In the genomic region with DNA sequence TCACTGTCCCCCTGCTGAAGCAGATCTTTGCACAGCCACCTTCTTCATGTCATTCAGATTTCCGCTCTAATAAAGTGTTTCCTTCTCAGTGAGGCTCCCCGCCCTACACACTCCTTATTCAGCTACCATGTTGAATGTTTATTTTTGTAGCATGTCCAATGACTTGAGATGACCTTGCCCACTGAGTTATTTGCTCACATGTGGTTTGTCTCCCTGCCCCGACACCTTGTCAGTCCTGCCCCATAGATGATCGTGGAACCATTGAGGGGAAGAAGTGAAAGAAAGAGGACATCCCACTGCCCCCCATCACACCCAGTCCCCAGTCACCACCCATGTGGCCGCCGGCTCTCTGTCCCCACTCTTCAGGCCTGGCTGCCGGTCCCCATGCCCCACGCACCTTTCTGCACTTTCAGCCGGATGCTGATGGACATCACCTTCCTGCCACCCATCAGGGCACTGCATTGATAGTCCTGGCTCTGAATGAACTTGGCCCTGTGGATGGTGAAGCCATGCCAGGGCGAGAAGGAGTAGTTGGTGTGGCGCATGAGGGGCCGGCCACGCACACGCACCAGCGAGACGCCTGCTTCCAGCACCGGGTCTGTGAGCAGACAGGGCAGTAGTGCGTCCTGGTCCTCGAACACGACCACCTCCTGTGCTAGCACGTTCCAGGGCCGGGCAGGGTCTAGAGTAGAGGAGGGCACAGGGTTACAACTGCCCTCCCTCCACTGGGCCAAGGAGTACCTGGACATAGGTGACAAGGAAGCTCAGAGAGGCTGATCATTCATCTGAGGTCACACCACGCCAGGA, we compare ENCODE assay signal across 19 cellular contexts. TPM values are rescaled to one million over a fixed set of nuclear protein-coding genes. Genes with fewer than 3 reads are reported as not detected.
DNase-seq lines count a peak whose midpoint lies in the region; ATAC-seq and TF ChIP-seq lines count a peak whose summit lies in the region.
"Had no signal": no experiment of that assay in that cellular context is flagged by ENCODE, and none has a peak within 500 bp of the region (broad histone marks: within the 10 kb centered on the region; RNA-seq: fewer than 3 reads in every experiment).

No MANE protein-coding gene starts in this region.

- H3K27me3 Mint-ChIP-seq in activated CD8-positive, alpha-beta T cell treated with anti-CD3 and anti-CD28 coated beads, Interleukin-2, amount 10 ng/mL, durations not matched to agents 7 days and 5 days (ENCODE audit: low read depth): peaks cover 18% of the 10 kb centered on the region
- peaks cover 18% of the 10 kb centered on the region for H3K27me3 Mint-ChIP-seq in activated CD8-positive, alpha-beta T cell treated with anti-CD3 and anti-CD28 coated beads for 36 hours
- no peaks in the 10 kb centered on the region for H3K27me3 Mint-ChIP-seq in activated B cell treated with CpG ODN at 0.5 μM for 24 hours
- H3K27me3 Mint-ChIP-seq: stimulated activated memory B cell treated with anti-CD40 and anti-IgM and Interleukin-4, amounts not matched to agents 10 μg/mL and 1 μg/mL and 100 μg/mL, for 72 hours had no signal

- WGBS in upper lobe of left lung, 2 donors: 92 to 93% methylated on average over 23 of the region's 23 CpGs

- no peaks in the 10 kb centered on the region for H3K9me3 ChIP-seq in upper lobe of left lung
- H3K9me3 ChIP-seq: left lung, ovary had no signal

- no peak overlapping the region for H3K4me3 ChIP-seq in upper lobe of left lung
- H3K4me3 ChIP-seq: left lung, ovary had no signal

- peaks cover 8% of the 10 kb centered on the region for H3K4me1 Mint-ChIP-seq in activated CD8-positive, alpha-beta T cell treated with anti-CD3 and anti-CD28 coated beads, Interleukin-2, amount 10 ng/mL, durations not matched to agents 7 days and 5 days (ENCODE audit: low read depth)
- peaks cover 11% of the 10 kb centered on the region for H3K4me1 Mint-ChIP-seq in activated CD8-positive, alpha-beta T cell treated with anti-CD3 and anti-CD28 coated beads for 36 hours (ENCODE audit: low read depth)
- H3K4me1 Mint-ChIP-seq in activated B cell treated with CpG ODN at 0.5 μM for 24 hours: peaks cover 32% of the 10 kb centered on the region
- H3K4me1 Mint-ChIP-seq: activated naive CD4-positive, alpha-beta T cell treated with anti-CD3 and anti-CD28 coated beads, Interleukin-2, amount 50 U/mL, for 24 hours had no signal

- H3K27ac Mint-ChIP-seq in activated CD8-positive, alpha-beta T cell treated with anti-CD3 and anti-CD28 coated beads, Interleukin-2, amount 10 ng/mL, durations not matched to agents 7 days and 5 days: no peak overlapping the region
- no peak overlapping the region for H3K27ac Mint-ChIP-seq in activated CD8-positive, alpha-beta T cell treated with anti-CD3 and anti-CD28 coated beads for 36 hours
- H3K27ac Mint-ChIP-seq in activated B cell treated with CpG ODN at 0.5 μM for 24 hours: peak overlapping the region; percentile 15
- H3K27ac Mint-ChIP-seq: activated naive CD4-positive, alpha-beta T cell treated with anti-CD3 and anti-CD28 coated beads, Interleukin-2, amount 50 U/mL, for 24 hours; stimulated activated memory B cell treated with anti-CD40 and anti-IgM and Interleukin-4, amounts not matched to agents 10 μg/mL and 1 μg/mL and 100 μg/mL, for 72 hours; T-cell had no signal

- no peaks in the 10 kb centered on the region for H3K27me3 ChIP-seq in upper lobe of left lung
- H3K27me3 ChIP-seq: left lung, ovary had no signal

- no peak for TF ChIP-seq POLR2A in upper lobe of left lung (IDR thresholded peaks at IDR 0.05)

- no peaks in the 10 kb centered on the region for H3K9me3 Mint-ChIP-seq in activated CD8-positive, alpha-beta T cell treated with anti-CD3 and anti-CD28 coated beads, Interleukin-2, amount 10 ng/mL, durations not matched to agents 7 days and 5 days (ENCODE audit: insufficient read depth)
- H3K9me3 Mint-ChIP-seq in activated CD8-positive, alpha-beta T cell treated with anti-CD3 and anti-CD28 coated beads for 36 hours: no peaks in the 10 kb centered on the region
- H3K9me3 Mint-ChIP-seq in activated B cell treated with CpG ODN at 0.5 μM for 24 hours: no peaks in the 10 kb centered on the region
- H3K9me3 Mint-ChIP-seq: activated naive CD4-positive, alpha-beta T cell treated with anti-CD3 and anti-CD28 coated beads, Interleukin-2, amount 50 U/mL, for 24 hours; stimulated activated memory B cell treated with anti-CD40 and anti-IgM and Interleukin-4, amounts not matched to agents 10 μg/mL and 1 μg/mL and 100 μg/mL, for 72 hours; T-cell had no signal

- H3K4me1 ChIP-seq in upper lobe of left lung: peaks cover 5 to 17% (median 6%) of the 10 kb centered on the region in 4 donors

- no peak for TF ChIP-seq EP300 in upper lobe of left lung (IDR thresholded peaks at IDR 0.05)

- ATAC-seq in activated CD8-positive, alpha-beta T cell treated with anti-CD3 and anti-CD28 coated beads, Interleukin-2, amount 10 ng/mL, durations not matched to agents 7 days and 5 days: no peak
- ATAC-seq in activated CD8-positive, alpha-beta T cell treated with anti-CD3 and anti-CD28 coated beads for 36 hours: no peak
- ATAC-seq in activated B cell treated with CpG ODN at 0.5 μM for 24 hours (ENCODE audit: low read depth) (no peak), upper lobe of left lung (ENCODE audit: low FRiP score in 2 of 2) (no peak)
- ATAC-seq: left lung; Panc1; stimulated activated memory B cell treated with anti-CD40 and anti-IgM and Interleukin-4, amounts not matched to agents 10 μg/mL and 1 μg/mL and 100 μg/mL, for 72 hours; T-cell had no signal

- H3K36me3 Mint-ChIP-seq in activated CD8-positive, alpha-beta T cell treated with anti-CD3 and anti-CD28 coated beads, Interleukin-2, amount 10 ng/mL, durations not matched to agents 7 days and 5 days (ENCODE audit: low read depth): no peaks in the 10 kb centered on the region
- no peaks in the 10 kb centered on the region for H3K36me3 Mint-ChIP-seq in activated CD8-positive, alpha-beta T cell treated with anti-CD3 and anti-CD28 coated beads for 36 hours (ENCODE audit: low read depth)
- H3K36me3 Mint-ChIP-seq in activated B cell treated with CpG ODN at 0.5 μM for 24 hours (ENCODE audit: low read depth): no peaks in the 10 kb centered on the region
- H3K36me3 Mint-ChIP-seq: activated naive CD4-positive, alpha-beta T cell treated with anti-CD3 and anti-CD28 coated beads, Interleukin-2, amount 50 U/mL, for 24 hours; stimulated activated memory B cell treated with anti-CD40 and anti-IgM and Interleukin-4, amounts not matched to agents 10 μg/mL and 1 μg/mL and 100 μg/mL, for 72 hours; T-cell had no signal

- no peak for TF ChIP-seq CTCF in activated CD8-positive, alpha-beta T cell treated with anti-CD3 and anti-CD28 coated beads for 36 hours (IDR thresholded peaks at IDR 0.05)
- TF ChIP-seq CTCF in activated B cell treated with CpG ODN at 0.5 μM for 24 hours (IDR thresholded peaks at IDR 0.05): no peak
- TF ChIP-seq CTCF in upper lobe of left lung (IDR thresholded peaks at IDR 0.05): no peak

- no peak overlapping the region for H3K27ac ChIP-seq in upper lobe of left lung
- H3K27ac ChIP-seq: left lung, ovary had no signal

- peak; percentile 9 for DNase-seq in activated CD8-positive, alpha-beta T cell treated with anti-CD3 and anti-CD28 coated beads, Interleukin-2, amount 10 ng/mL, durations not matched to agents 7 days and 5 days
- DNase-seq in activated CD8-positive, alpha-beta T cell treated with anti-CD3 and anti-CD28 coated beads for 36 hours: no peak
- DNase-seq in activated B cell treated with CpG ODN at 0.5 μM for 24 hours: no peak
- peak; percentile 56 for DNase-seq in left kidney (ENCODE audit: low read depth, low spot score)
- DNase-seq in ureter (ENCODE audit: low spot score): peak; percentile 40
- no peak for DNase-seq in upper lobe of left lung
- DNase-seq in NCI-H446 (lab: John Stamatoyannopoulos, UW): no peak
- no peak for DNase-seq in NCI-H2227 (lab: John Stamatoyannopoulos, UW; ENCODE audit: unreplicated experiment)
- DNase-seq: caudate nucleus; DMS79; left lung; NCI-H526 treated with DMSO at 0.1 percent for 48 hours; SIG-M5; stimulated activated CD4-positive, alpha-beta T cell treated with anti-CD3 and anti-CD28 coated beads, Interleukin-2, amount 100 ng/mL, for 48 hours; T-cell had no signal

- POLR2A ChIA-PET in activated CD8-positive, alpha-beta T cell treated with anti-CD3 and anti-CD28 coated beads, Interleukin-2, amount 10 ng/mL, durations not matched to agents 7 days and 5 days (lab: Charles Lee): no interaction called here
- POLR2A ChIA-PET in activated CD8-positive, alpha-beta T cell treated with anti-CD3 and anti-CD28 coated beads for 36 hours (lab: Charles Lee): no interaction called here
- POLR2A ChIA-PET in activated B cell treated with CpG ODN at 0.5 μM for 24 hours (lab: Charles Lee): no interaction called here

- intact Hi-C loops in activated CD8-positive, alpha-beta T cell treated with anti-CD3 and anti-CD28 coated beads for 36 hours (cut with micrococcal nuclease): no loop called here
- intact Hi-C loops in activated B cell treated with CpG ODN at 0.5 μM for 24 hours (cut with micrococcal nuclease): no loop called here

- no peak overlapping the region for H3K4me3 Mint-ChIP-seq in activated CD8-positive, alpha-beta T cell treated with anti-CD3 and anti-CD28 coated beads, Interleukin-2, amount 10 ng/mL, durations not matched to agents 7 days and 5 days
- no peak overlapping the region for H3K4me3 Mint-ChIP-seq in activated CD8-positive, alpha-beta T cell treated with anti-CD3 and anti-CD28 coated beads for 36 hours
- no peak overlapping the region for H3K4me3 Mint-ChIP-seq in activated B cell treated with CpG ODN at 0.5 μM for 24 hours
- H3K4me3 Mint-ChIP-seq: activated naive CD4-positive, alpha-beta T cell treated with anti-CD3 and anti-CD28 coated beads, Interleukin-2, amount 50 U/mL, for 24 hours; stimulated activated memory B cell treated with anti-CD40 and anti-IgM and Interleukin-4, amounts not matched to agents 10 μg/mL and 1 μg/mL and 100 μg/mL, for 72 hours; T-cell had no signal

- no peaks in the 10 kb centered on the region for H3K36me3 ChIP-seq in upper lobe of left lung
- H3K36me3 ChIP-seq: ovary had no signal

- CTCF ChIA-PET in activated CD8-positive, alpha-beta T cell treated with anti-CD3 and anti-CD28 coated beads, Interleukin-2, amount 10 ng/mL, durations not matched to agents 7 days and 5 days (lab: Charles Lee): no interaction called here
- CTCF ChIA-PET in activated CD8-positive, alpha-beta T cell treated with anti-CD3 and anti-CD28 coated beads for 36 hours (lab: Charles Lee): no interaction called here
- CTCF ChIA-PET in activated B cell treated with CpG ODN at 0.5 μM for 24 hours (lab: Charles Lee): no interaction called here

RNA-seq across cellular contexts. Expression of a gene that starts 6.5 kb away (rescaled TPM):
- not detected for total RNA-seq in activated CD8-positive, alpha-beta T cell treated with anti-CD3 and anti-CD28 coated beads, Interleukin-2, amount 10 ng/mL, durations not matched to agents 7 days and 5 days
- total RNA-seq in activated CD8-positive, alpha-beta T cell treated with anti-CD3 and anti-CD28 coated beads for 36 hours: not detected
- total RNA-seq in activated B cell treated with CpG ODN at 0.5 μM for 24 hours: 0.44 and 0.69 TPM in 2 replicates
- total RNA-seq in ureter: 16.9 TPM
- 100 to 1,000 TPM in 1 of 6 donors, 10 to 100 TPM in 5; 13.9 to 101 (median 57.9) TPM for total RNA-seq in upper lobe of left lung

Comparison
In these comparisons a context has a peak if more than half of its experiments do, and no peak if none do; other contexts are left out.
1. DNase-seq: peak in activated CD8-positive, alpha-beta T cell treated with anti-CD3 and anti-CD28 coated beads, Interleukin-2, amount 10 ng/mL, durations not matched to agents 7 days and 5 days (single experiment), left kidney (single experiment) and ureter (single experiment); none in activated CD8-positive, alpha-beta T cell treated with anti-CD3 and anti-CD28 coated beads for 36 hours (single experiment), activated B cell treated with CpG ODN at 0.5 μM for 24 hours (single experiment), upper lobe of left lung (0 of 2), NCI-H446 (0 of 2) and NCI-H2227 (single experiment).